10 cellular contexts compared by ENCODE assay signal in genomic region chr4:153341575-153342090, GRCh38. TPM values are rescaled to one million over a fixed set of nuclear protein-coding genes. Genes with fewer than 3 reads are reported as not detected.
DNase-seq lines count a peak whose midpoint lies in the region; ATAC-seq, FAIRE-seq and TF ChIP-seq lines count a peak whose summit lies in the region.
"Had no signal": no experiment of that assay in that cellular context is flagged by ENCODE, and none has a peak within 500 bp of the region (broad histone marks: within the 10 kb centered on the region; RNA-seq: fewer than 3 reads in every experiment).

No MANE protein-coding gene starts in this region.

- no peaks in the 10 kb centered on the region for H3K9me3 Mint-ChIP-seq in activated CD4-positive, alpha-beta T cell treated with anti-CD3 and anti-CD28 coated beads, Interleukin-2, amount 10 ng/mL, durations not matched to agents 24 days and 14 days
- no peaks in the 10 kb centered on the region for H3K9me3 Mint-ChIP-seq in activated T-cell treated with anti-CD3 and anti-CD28 coated beads, Interleukin-2, amount 50 U/mL, for 24 hours
- H3K9me3 Mint-ChIP-seq: activated naive CD8-positive, alpha-beta T cell treated with anti-CD3 and anti-CD28 coated beads, Interleukin-2, amount 10 ng/mL, durations not matched to agents 7 days and 5 days had no signal

- peaks cover 23% of the 10 kb centered on the region for H3K4me1 Mint-ChIP-seq in activated CD4-positive, alpha-beta T cell treated with anti-CD3 and anti-CD28 coated beads, Interleukin-2, amount 10 ng/mL, durations not matched to agents 24 days and 14 days
- H3K4me1 Mint-ChIP-seq in activated T-cell treated with anti-CD3 and anti-CD28 coated beads, Interleukin-2, amount 50 U/mL, for 24 hours (ENCODE audit: low read depth), result peaks cover 15% of the 10 kb centered on the region

- H3K27ac ChIP-seq in OCI-LY7 (ENCODE audit: low read depth, low read length, poor library complexity, severe bottlenecking) (peak overlapping the region; percentile 100), H1 (ENCODE audit: low read depth, low read length) (no peak overlapping the region), temporal lobe (ENCODE audit: low read depth, low read length) (peak overlapping the region; percentile 29), esophagus squamous epithelium (no peak overlapping the region)

- no peak overlapping the region for H3K14ac ChIP-seq in H1 (ENCODE audit: insufficient read length)

- H3K9ac ChIP-seq in H1 (replicated peaks in 1 of 4; ENCODE audit: extremely low read depth in 1 of 4, low read depth in 3 of 4, low read length in 3 of 4), result no peak overlapping the region

- H3K23me2 ChIP-seq in H1 (ENCODE audit: low read depth, low read length), result peaks cover 6% of the 10 kb centered on the region

- no peak overlapping the region for H4K91ac ChIP-seq in H1 (replicated peaks; ENCODE audit: insufficient read length, low read length)

- no peak overlapping the region for H2BK20ac ChIP-seq in H1 (ENCODE audit: low read length)

- peak overlapping the region; percentile 55; the same call in 1 of the 2 replicates for H2AFZ ChIP-seq in OCI-LY7 (ENCODE audit: low read length)
- H2AFZ ChIP-seq in H1 (ENCODE audit: low read length), result no peak overlapping the region

- H3K4me2 ChIP-seq in OCI-LY7 (ENCODE audit: low read length) (peak overlapping the region; percentile 94), H1 (ENCODE audit: insufficient read depth in 1 of 2, low read depth in 2 of 2, low read length in 2 of 2) (no peak overlapping the region)

- CTCF ChIA-PET in OCI-LY7 (lab: Charles Lee; ENCODE audit: unreplicated experiment) (interaction anchor here (0.8 to 1.6 kb wide), 4 partner anchors 14 to 233 kb away, joined by 3 to 4 read pairs (median 3); no protein-coding TSS in a partner anchor), H1 (lab: Charles Lee; ENCODE audit: partially characterized antibody) (interaction anchor here (0.6 to 1.7 kb wide), 7 partner anchors 24 to 699 kb away, joined by 3 to 6 read pairs (median 4); no protein-coding TSS in a partner anchor)

- H3K9me3 ChIP-seq in OCI-LY7 (ENCODE audit: low read length) (no peaks in the 10 kb centered on the region), H1 (ENCODE audit: insufficient read depth in 2 of 2, low read depth in 1 of 2, low read length in 1 of 2) (no peaks in the 10 kb centered on the region), esophagus squamous epithelium (no peaks in the 10 kb centered on the region)

- no peak overlapping the region for H2BK5ac ChIP-seq in H1 (ENCODE audit: low read depth, low read length)

- H3K27me3 ChIP-seq in H1 (replicated peaks in 1 of 4; ENCODE audit: control insufficient read depth in 3 of 4, extremely low read depth in 1 of 4, insufficient read depth in 3 of 4, low read length in 3 of 4), result no peaks in the 10 kb centered on the region
- no peaks in the 10 kb centered on the region for H3K27me3 ChIP-seq in esophagus squamous epithelium

- no peak overlapping the region for H4K5ac ChIP-seq in H1 (ENCODE audit: insufficient read length, low read depth, low read length)

- H3K27me3 Mint-ChIP-seq in activated CD4-positive, alpha-beta T cell treated with anti-CD3 and anti-CD28 coated beads, Interleukin-2, amount 10 ng/mL, durations not matched to agents 24 days and 14 days, result peaks cover 10% of the 10 kb centered on the region
- H3K27me3 Mint-ChIP-seq in activated T-cell treated with anti-CD3 and anti-CD28 coated beads, Interleukin-2, amount 50 U/mL, for 24 hours, result peaks cover 9% of the 10 kb centered on the region

- no peaks in the 10 kb centered on the region for H3K9me2 ChIP-seq in OCI-LY7 (ENCODE audit: insufficient read depth, low read length)

- H3K79me1 ChIP-seq in H1 (ENCODE audit: low read depth, low read length), result no peaks in the 10 kb centered on the region

- no peaks in the 10 kb centered on the region for H4K20me1 ChIP-seq in OCI-LY7 (ENCODE audit: insufficient read depth, low read length)
- H4K20me1 ChIP-seq in H1 (replicated peaks in 1 of 2; ENCODE audit: control insufficient read depth in 1 of 2, insufficient read depth in 2 of 2, low read length in 2 of 2), result no peaks in the 10 kb centered on the region

- intact Hi-C loops in activated CD4-positive, alpha-beta T cell treated with anti-CD3 and anti-CD28 coated beads, Interleukin-2, amount 10 ng/mL, durations not matched to agents 24 days and 14 days (cut with micrococcal nuclease), result no loop called here
- intact Hi-C loops in OCI-LY7 (cut with micrococcal nuclease; ENCODE audit: unreplicated experiment) (loop anchor here (5.0 kb wide), 1 partner anchor 411 kb away; no protein-coding TSS in a partner anchor), esophagus squamous epithelium (cut with DNase I) (loop anchor here (5.0 to 10.0 kb wide), 3 partner anchors 93 to 413 kb away; no protein-coding TSS in a partner anchor)

- peaks cover 5% of the 10 kb centered on the region; the same call in 1 of the 2 replicates for H3K36me3 ChIP-seq in OCI-LY7 (ENCODE audit: insufficient read depth, low read length)
- peaks cover 0 to 3% (median 0%) of the 10 kb centered on the region in 4 experiments; a peak in 2 of 8 replicates for H3K36me3 ChIP-seq in H1 (ENCODE audit: control insufficient read depth in 2 of 4, insufficient read depth in 4 of 4, low read length in 3 of 4)
- H3K36me3 ChIP-seq in esophagus squamous epithelium, result no peaks in the 10 kb centered on the region

- H3K56ac ChIP-seq in H1 (replicated peaks; ENCODE audit: insufficient read length, low read depth, low read length), result no peak overlapping the region

- H3K23ac ChIP-seq in H1 (ENCODE audit: insufficient read length), result no peak overlapping the region

- TF ChIP-seq CTCF in OCI-LY7 (conservative IDR thresholded peaks at IDR 0.05; ENCODE audit: low read length), result no peak
- no peak for TF ChIP-seq CTCF in H1 (IDR thresholded peaks at IDR 0.05; ENCODE audit: control extremely low read depth in 1 of 3, insufficient read depth in 1 of 3, low read depth in 1 of 3, low read length in 3 of 3)
- no peak for TF ChIP-seq CTCF in esophagus squamous epithelium (IDR thresholded peaks at IDR 0.05)

- no peak for TF ChIP-seq EP300 in H1 (IDR thresholded peaks at IDR 0.05; ENCODE audit: borderline replicate concordance in 1 of 2, low read depth in 2 of 2, low read length in 2 of 2)

- WGBS in H1 (ENCODE audit: extremely low coverage in 1 of 2, insufficient coverage in 1 of 2, insufficient read length in 1 of 2, insufficient replicate concordance in 2 of 2, low coverage in 1 of 2, low lambda C conversion rate in 2 of 2, missing lambda C conversion rate in 1 of 2), 2 experiments, result 82% methylated on average over 5 of the region's 5 CpGs; no CpG with 5 or more reads in 1 of the 2 experiments
- 25 to 32% methylated on average over 5 of the region's 5 CpGs for WGBS in esophagus squamous epithelium, 2 donors

- BruUV-seq in OCI-LY7 (replicated peaks; lab: Mats Ljungman, UMichigan), result no TSS peak

- TF ChIP-seq POLR2A in H1 (IDR thresholded peaks at IDR 0.05; ENCODE audit: control extremely low read depth in 1 of 2, low read depth in 2 of 2, low read length in 2 of 2) (no peak), esophagus squamous epithelium (IDR thresholded peaks at IDR 0.05) (no peak)

- no peak overlapping the region for H2AK5ac ChIP-seq in H1 (ENCODE audit: low read depth, low read length)

- FAIRE-seq in H1 (lab: Jason Lieb, UNC), result no peak

- no peak overlapping the region for H4K8ac ChIP-seq in H1 (ENCODE audit: extremely low read depth, insufficient read depth, low read length)

- no peak overlapping the region for H3K27ac Mint-ChIP-seq in activated CD4-positive, alpha-beta T cell treated with anti-CD3 and anti-CD28 coated beads, Interleukin-2, amount 10 ng/mL, durations not matched to agents 24 days and 14 days
- no peak overlapping the region for H3K27ac Mint-ChIP-seq in activated T-cell treated with anti-CD3 and anti-CD28 coated beads, Interleukin-2, amount 50 U/mL, for 24 hours
- H3K27ac Mint-ChIP-seq: activated naive CD8-positive, alpha-beta T cell treated with anti-CD3 and anti-CD28 coated beads, Interleukin-2, amount 10 ng/mL, durations not matched to agents 7 days and 5 days had no signal

- H3K79me2 ChIP-seq in OCI-LY7 (ENCODE audit: insufficient read depth, low read depth, low read length), result peaks cover 32% of the 10 kb centered on the region; the same call in 1 of the 2 replicates
- H3K79me2 ChIP-seq in H1 (ENCODE audit: control insufficient read depth in 1 of 2, insufficient read depth in 2 of 2, low read length in 2 of 2), result peaks cover 0 to 11% of the 10 kb centered on the region in 2 experiments; a peak in 2 of 4 replicates

- peak; percentile 52 for DNase-seq in activated CD4-positive, alpha-beta T cell treated with anti-CD3 and anti-CD28 coated beads, Interleukin-2, amount 10 ng/mL, durations not matched to agents 24 days and 14 days
- no peak for DNase-seq in activated CD4-positive, alpha-beta T cell treated with anti-CD3 and anti-CD28 coated beads for 4 hours
- DNase-seq in OCI-LY7 (ENCODE audit: low spot score), result peak; percentile 86
- DNase-seq in H1 (ENCODE audit: low read depth in 1 of 2, low spot score in 2 of 2), result no peak
- no peak for DNase-seq in stimulated activated naive CD8-positive, alpha-beta T cell treated with anti-CD3 and anti-CD28 coated beads, Interleukin-15, Interleukin-2, amounts not matched to agents 100 U/mL and 50 U/mL, for 24 hours
- no peak for DNase-seq in activated T-cell treated with anti-CD3 and anti-CD28 coated beads, Interleukin-2, amount 50 U/mL, for 24 hours
- no peak for DNase-seq in esophagus squamous epithelium (lab: John Stamatoyannopoulos, UW)
- DNase-seq: activated naive CD8-positive, alpha-beta T cell treated with anti-CD3 and anti-CD28 coated beads, Interleukin-2, amount 10 ng/mL, durations not matched to agents 7 days and 5 days; NCI-H2081 treated with DMSO at 0.1 percent for 48 hours had no signal

- ATAC-seq in stimulated activated naive CD8-positive, alpha-beta T cell treated with anti-CD3 and anti-CD28 coated beads, Interleukin-15, Interleukin-2, amounts not matched to agents 100 U/mL and 50 U/mL, for 24 hours, result no peak

- no peak overlapping the region for H2BK15ac ChIP-seq in H1 (ENCODE audit: low read length)

- H3K4me3 Mint-ChIP-seq in activated CD4-positive, alpha-beta T cell treated with anti-CD3 and anti-CD28 coated beads, Interleukin-2, amount 10 ng/mL, durations not matched to agents 24 days and 14 days, result no peak overlapping the region
- H3K4me3 Mint-ChIP-seq in activated T-cell treated with anti-CD3 and anti-CD28 coated beads, Interleukin-2, amount 50 U/mL, for 24 hours, result no peak overlapping the region
- H3K4me3 Mint-ChIP-seq: activated naive CD8-positive, alpha-beta T cell treated with anti-CD3 and anti-CD28 coated beads, Interleukin-2, amount 10 ng/mL, durations not matched to agents 7 days and 5 days had no signal

- TF ChIP-seq RAD21 in H1 (IDR thresholded peaks at IDR 0.05 in 1 of 2, conservative IDR thresholded peaks at IDR 0.05 in 1 of 2; ENCODE audit: low read depth in 2 of 2, low read length in 2 of 2), result no peak

- H3K4me1 ChIP-seq in OCI-LY7 (ENCODE audit: insufficient read depth, low read length, poor library complexity, severe bottlenecking) (peaks cover 52% of the 10 kb centered on the region), H1 (replicated peaks in 1 of 4; ENCODE audit: control insufficient read depth in 3 of 4, insufficient read depth in 4 of 4, low read length in 3 of 4) (peaks cover 0 to 1% (median 0%) of the 10 kb centered on the region in 4 experiments; a peak in 2 of 7 replicates), esophagus squamous epithelium (peaks cover 0 to 23% (median 10%) of the 10 kb centered on the region in 3 donors)

- no peak overlapping the region for H2BK12ac ChIP-seq in H1 (ENCODE audit: low read depth, low read length)

- POLR2A ChIA-PET in OCI-LY7 (lab: Charles Lee) (interaction anchor here (0.6 to 2.3 kb wide), 25 partner anchors 11 to 674 kb away, joined by 3 to 16 read pairs (median 5); no protein-coding TSS in a partner anchor), H1 (lab: Charles Lee; ENCODE audit: partially characterized antibody) (interaction anchor here (0.6 to 1.8 kb wide), 4 partner anchors 84 to 232 kb away, joined by 3 to 4 read pairs (median 3); no protein-coding TSS in a partner anchor)

- H2BK120ac ChIP-seq in H1 (replicated peaks; ENCODE audit: low read depth, low read length), result no peak overlapping the region

- no peak overlapping the region for H3K18ac ChIP-seq in H1 (ENCODE audit: extremely low read depth, low read length)

- H3K4ac ChIP-seq in H1 (replicated peaks; ENCODE audit: insufficient read length, low read depth, low read length), result no peak overlapping the region

- no peaks in the 10 kb centered on the region for H3K36me3 Mint-ChIP-seq in activated CD4-positive, alpha-beta T cell treated with anti-CD3 and anti-CD28 coated beads, Interleukin-2, amount 10 ng/mL, durations not matched to agents 24 days and 14 days (ENCODE audit: low read depth)
- H3K36me3 Mint-ChIP-seq in activated T-cell treated with anti-CD3 and anti-CD28 coated beads, Interleukin-2, amount 50 U/mL, for 24 hours (ENCODE audit: low read depth), result peaks cover 5% of the 10 kb centered on the region
- H3K36me3 Mint-ChIP-seq: activated naive CD8-positive, alpha-beta T cell treated with anti-CD3 and anti-CD28 coated beads, Interleukin-2, amount 10 ng/mL, durations not matched to agents 7 days and 5 days had no signal

- peak overlapping the region; percentile 87 for H3K4me3 ChIP-seq in OCI-LY7 (ENCODE audit: low read depth, low read length, poor library complexity, severe bottlenecking)
- H3K4me3 ChIP-seq in H1 (ENCODE audit: extremely low read depth in 1 of 4, insufficient read depth in 2 of 4, low read depth in 3 of 4, low read length in 4 of 4), result no peak overlapping the region
- H3K4me3 ChIP-seq in esophagus squamous epithelium, result no peak overlapping the region

RNA-seq across cellular contexts. Expression of gene MND1, which starts 2.9 kb away (rescaled TPM):
- total RNA-seq in activated CD4-positive, alpha-beta T cell treated with anti-CD3 and anti-CD28 coated beads, Interleukin-2, amount 10 ng/mL, durations not matched to agents 24 days and 14 days, result 15.0 and 18.8 TPM in 2 replicates
- 59.4 and 67.9 TPM in 2 replicates for total RNA-seq in OCI-LY7 (2014; rRNA removed; shearing (Covaris generic))
- 101 and 122 TPM in 2 replicates for total RNA-seq in OCI-LY7 (2022)
- total RNA-seq in H1 (2021; fragmentation: NEBNext Ultra II Directional; extraction: Animal tissue kit (Norgen Biotek cat#: 25700)), result 26.2 and 27.4 TPM in 2 replicates
- 2.8 and 4.4 TPM in 2 replicates for polyA plus RNA-seq in H1 (2011; rRNA removed)
- polyA plus RNA-seq in H1 (2011; cell fraction: cytosol; rRNA removed), result 16.0 TPM
- polyA plus RNA-seq in H1 (2011; cell fraction: nucleus; rRNA removed), result 1.6 TPM
- 19.8 to 42.6 TPM (median 21.2 TPM) in 4 replicates for polyA plus RNA-seq in H1 (2012, experiment 1 of 2)
- polyA plus RNA-seq in H1 (2012, experiment 2 of 2), result 18.4 TPM
- polyA plus RNA-seq in H1 (2013, experiment 1 of 2), result 40.6 TPM
- polyA plus RNA-seq in H1 (2013, experiment 2 of 2), result 37.5 TPM
- polyA minus RNA-seq in H1 (2011; rRNA and poly(A)+ RNA removed), result 1.5 and 2.2 TPM in 2 replicates
- 8.4 TPM for polyA minus RNA-seq in H1 (2011; cell fraction: cytosol; rRNA and poly(A)+ RNA removed)
- 5.8 TPM for polyA minus RNA-seq in H1 (2011; cell fraction: nucleus; rRNA and poly(A)+ RNA removed)
- 5.7 TPM for total RNA-seq in temporal lobe
- total RNA-seq in esophagus squamous epithelium, result 1 to 10 TPM; 2.3 to 4.2 (median 3.8) TPM

Comparison
In these comparisons a context has a peak if more than half of its experiments do, and no peak if none do; other contexts are left out.
1. DNase-seq: peak in activated CD4-positive, alpha-beta T cell treated with anti-CD3 and anti-CD28 coated beads, Interleukin-2, amount 10 ng/mL, durations not matched to agents 24 days and 14 days (single experiment) and OCI-LY7 (single experiment); none in activated CD4-positive, alpha-beta T cell treated with anti-CD3 and anti-CD28 coated beads for 4 hours (0 of 2), H1 (0 of 2), stimulated activated naive CD8-positive, alpha-beta T cell treated with anti-CD3 and anti-CD28 coated beads, Interleukin-15, Interleukin-2, amounts not matched to agents 100 U/mL and 50 U/mL, for 24 hours (single experiment), activated T-cell treated with anti-CD3 and anti-CD28 coated beads, Interleukin-2, amount 50 U/mL, for 24 hours (single experiment) and esophagus squamous epithelium (single experiment).
2. H3K27ac ChIP-seq: peak in OCI-LY7 (single experiment) and temporal lobe (single experiment); none in H1 (single experiment) and esophagus squamous epithelium (0 of 4).